Comparison of ENCODE assay signal across 1 cellular context in the genomic region with DNA sequence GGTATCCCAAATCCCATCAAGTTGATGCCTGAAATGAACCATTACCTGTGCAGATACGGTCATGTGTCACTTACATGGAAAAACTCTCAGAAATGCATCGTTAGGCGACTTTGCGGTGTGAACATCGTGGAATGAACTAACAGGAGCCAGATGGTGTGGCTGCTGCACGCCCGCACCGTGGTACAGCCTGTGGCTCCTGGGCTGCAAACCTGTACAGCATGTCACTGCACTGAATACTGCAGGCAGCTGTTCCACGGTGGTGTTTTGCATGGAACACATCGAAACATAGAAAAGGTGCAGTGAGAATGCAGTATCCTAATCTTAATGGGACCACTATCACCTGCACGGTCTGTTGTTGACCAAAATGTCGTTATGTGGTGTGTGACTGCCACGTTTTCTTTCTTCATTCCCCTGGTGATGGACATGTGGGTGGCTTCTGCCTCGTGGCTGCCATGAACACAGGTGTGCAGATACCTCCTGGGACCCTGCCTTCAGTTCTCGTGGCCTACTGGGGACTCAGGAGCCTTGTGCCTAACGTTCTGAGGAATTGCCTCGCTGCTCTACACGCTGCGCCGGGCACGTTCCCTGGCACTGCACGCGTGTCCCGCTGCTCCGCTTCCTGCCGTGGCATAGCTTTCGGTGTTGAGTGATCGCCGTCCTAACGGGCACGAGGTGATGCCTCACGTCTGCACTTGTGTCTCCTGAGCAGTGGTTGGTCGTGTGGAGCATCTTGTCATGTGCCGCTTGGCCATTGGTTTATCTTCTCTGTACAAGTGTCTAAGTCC.
TF ChIP-seq lines count a peak whose summit lies in the region.

No MANE protein-coding gene starts in this region.

TF ChIP-seq in IMR-90, 13 proteins besides CTCF, POLR2A, EP300 and RAD21 (continued from another document):
- TF ChIP-seq, protein P1, sequence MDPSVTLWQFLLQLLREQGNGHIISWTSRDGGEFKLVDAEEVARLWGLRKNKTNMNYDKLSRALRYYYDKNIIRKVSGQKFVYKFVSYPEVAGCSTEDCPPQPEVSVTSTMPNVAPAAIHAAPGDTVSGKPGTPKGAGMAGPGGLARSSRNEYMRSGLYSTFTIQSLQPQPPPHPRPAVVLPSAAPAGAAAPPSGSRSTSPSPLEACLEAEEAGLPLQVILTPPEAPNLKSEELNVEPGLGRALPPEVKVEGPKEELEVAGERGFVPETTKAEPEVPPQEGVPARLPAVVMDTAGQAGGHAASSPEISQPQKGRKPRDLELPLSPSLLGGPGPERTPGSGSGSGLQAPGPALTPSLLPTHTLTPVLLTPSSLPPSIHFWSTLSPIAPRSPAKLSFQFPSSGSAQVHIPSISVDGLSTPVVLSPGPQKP (IDR thresholded peaks at IDR 0.05; ENCODE audit: borderline replicate concordance, low read depth, low read length): no peak
- TF ChIP-seq CHD1 (IDR thresholded peaks at IDR 0.05; ENCODE audit: low read depth, low read length): no peak
- no peak for TF ChIP-seq NFE2L2 (IDR thresholded peaks at IDR 0.05; ENCODE audit: low read depth, low read length)
- no peak for TF ChIP-seq CEBPB (IDR thresholded peaks at IDR 0.05; ENCODE audit: low read depth, low read length)
